8 cellular contexts compared by ENCODE assay signal in genomic region chr1:161227196-161227871, GRCh38.
DNase-seq lines count a peak whose midpoint lies in the region; ATAC-seq and TF ChIP-seq lines count a peak whose summit lies in the region.

No MANE protein-coding gene starts in this region.

- TF ChIP-seq CTCF in GM12872 (IDR thresholded peaks at IDR 0.05; ENCODE audit: insufficient read depth, low read depth, low read length): peak; percentile 89

- no peak overlapping the region for H3K27ac Mint-ChIP-seq in central memory CD8-positive, alpha-beta T cell (ENCODE audit: low read depth)

- no peaks in the 10 kb centered on the region for H3K9me3 Mint-ChIP-seq in central memory CD8-positive, alpha-beta T cell

- ATAC-seq in HG03175 (IDR thresholded peaks at IDR 0.05; ENCODE audit: unreplicated experiment) (peak; percentile 50), GM21381 (IDR thresholded peaks at IDR 0.05; ENCODE audit: unreplicated experiment) (no peak)
- peak; percentile 35 for ATAC-seq in central memory CD8-positive, alpha-beta T cell (replicated peaks; ENCODE audit: extremely low read depth, poor library complexity, severe bottlenecking)

- H3K4me3 Mint-ChIP-seq in central memory CD8-positive, alpha-beta T cell: peak overlapping the region; percentile 93

- H3K27me3 Mint-ChIP-seq in central memory CD8-positive, alpha-beta T cell: no peaks in the 10 kb centered on the region

- H3K36me3 Mint-ChIP-seq in central memory CD8-positive, alpha-beta T cell (ENCODE audit: insufficient read depth): peaks cover 15% of the 10 kb centered on the region

- peaks cover 38% of the 10 kb centered on the region for H3K4me1 Mint-ChIP-seq in central memory CD8-positive, alpha-beta T cell

- peak; percentile 56 to 82 for DNase-seq in NCI-H446 (lab: John Stamatoyannopoulos, UW)
- DNase-seq in activated CD4-positive, CD25-positive, alpha-beta regulatory T cell treated with anti-CD3 and anti-CD28 coated beads, Interleukin-2, amount 50 U/mL, for 16 hours (ENCODE audit: low read depth, low spot score): peak; percentile 80
- DNase-seq in central memory CD8-positive, alpha-beta T cell (ENCODE audit: low spot score in 2 of 2): peak; percentile 74 to 90
- peak; percentile 80 for DNase-seq in kidney tubule cell (ENCODE audit: low spot score)
- peak; percentile 75 to 95 (median 84) for DNase-seq in stimulated activated CD4-positive, alpha-beta T cell treated with anti-CD3 and anti-CD28 coated beads, Interleukin-12 subunit alpha, Interleukin-12 subunit beta, amount 100 ng/mL, for 48 hours (ENCODE audit: low read depth in 2 of 3, low spot score in 1 of 3)
